17 cellular contexts compared by ENCODE assay signal in the genomic region with DNA sequence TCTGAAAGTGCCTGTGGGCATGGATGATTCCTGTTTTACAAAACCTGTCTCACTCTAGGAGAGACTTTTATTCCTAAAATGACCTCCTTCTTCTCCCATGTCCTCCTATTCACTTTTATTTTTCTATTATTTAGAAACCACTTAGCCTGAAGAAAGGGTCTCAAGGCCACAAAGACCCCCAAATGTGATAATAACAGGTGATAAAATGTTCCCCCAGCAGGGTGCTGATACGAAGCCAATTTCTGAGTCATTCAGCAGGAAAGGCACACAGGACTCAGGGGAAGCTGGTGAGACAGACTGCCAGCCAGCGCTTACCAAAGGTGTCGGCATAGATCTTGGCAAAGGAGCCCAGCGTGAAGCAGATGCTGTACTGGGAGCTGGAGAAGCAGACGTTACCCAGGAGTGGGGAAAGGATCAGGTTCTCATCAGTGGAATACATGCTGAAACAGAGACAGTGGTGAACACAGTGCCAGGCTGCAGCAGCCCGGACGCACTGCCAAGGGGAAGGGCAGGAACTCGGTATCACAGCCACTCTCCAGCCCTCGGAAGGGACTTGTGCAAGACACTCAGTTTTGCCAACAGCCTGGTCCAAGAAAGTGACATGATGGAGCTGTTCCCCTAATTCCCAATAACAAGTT. TPM values are rescaled to one million over a fixed set of nuclear protein-coding genes. Genes with fewer than 3 reads are reported as not detected.
A peak's percentile ranks its signal among the peaks of the same experiment; 100 is the strongest.
DNase-seq lines count a peak whose midpoint lies in the region; ATAC-seq and TF ChIP-seq lines count a peak whose summit lies in the region.
"Had no signal": no experiment of that assay in that cellular context is flagged by ENCODE, and none has a peak within 500 bp of the region (broad histone marks: within the 10 kb centered on the region; RNA-seq: fewer than 3 reads in every experiment).

No MANE protein-coding gene starts in this region.

- WGBS in suprapubic skin: 68% methylated on average over 9 of the region's 9 CpGs

- H3K27ac ChIP-seq in suprapubic skin: no peak overlapping the region
- H3K27ac ChIP-seq: colonic mucosa, HL-60, left lung had no signal

- H3K4me3 ChIP-seq in MG63: no peak overlapping the region
- no peak overlapping the region for H3K4me3 ChIP-seq in fibroblast of the aortic adventitia (ENCODE audit: low read depth, low read length)
- no peak overlapping the region for H3K4me3 ChIP-seq in suprapubic skin
- H3K4me3 ChIP-seq: colonic mucosa, left lung had no signal

- H3K9me3 ChIP-seq in MG63 (no peaks in the 10 kb centered on the region), suprapubic skin (no peaks in the 10 kb centered on the region)
- H3K9me3 ChIP-seq: colonic mucosa, left lung had no signal

- H3K9me3 Mint-ChIP-seq in stimulated activated naive B cell treated with anti-CD40 and anti-IgM and Interleukin-4, amounts not matched to agents 10 μg/mL and 1 μg/mL and 100 μg/mL, for 72 hours: no peaks in the 10 kb centered on the region
- no peaks in the 10 kb centered on the region for H3K9me3 Mint-ChIP-seq in natural killer cell treated with Interleukin-12 subunit alpha and Interleukin-12 subunit beta and Interleukin-15 and Interleukin-18, amount 100 ng/mL, for 72 hours
- H3K9me3 Mint-ChIP-seq: activated CD4-positive, alpha-beta memory T cell treated with anti-CD3 and anti-CD28 coated beads for 36 hours; CD4-positive, alpha-beta T cell; T-helper 1 cell treated with Interleukin-12 subunit alpha and Interleukin-12 subunit beta and Interleukin-4 antibody, amounts not matched to agents 30 μg/mL and 1 μg/mL, for 36 hours had no signal

- TF ChIP-seq CTCF in fibroblast of the aortic adventitia (IDR thresholded peaks at IDR 0.05; ENCODE audit: insufficient read depth, low read length) (no peak), suprapubic skin (IDR thresholded peaks at IDR 0.05) (no peak)

- no peaks in the 10 kb centered on the region for H3K27me3 Mint-ChIP-seq in stimulated activated naive B cell treated with anti-CD40 and anti-IgM and Interleukin-4, amounts not matched to agents 10 μg/mL and 1 μg/mL and 100 μg/mL, for 72 hours
- no peaks in the 10 kb centered on the region for H3K27me3 Mint-ChIP-seq in natural killer cell treated with Interleukin-12 subunit alpha and Interleukin-12 subunit beta and Interleukin-15 and Interleukin-18, amount 100 ng/mL, for 72 hours
- H3K27me3 Mint-ChIP-seq: activated CD4-positive, alpha-beta memory T cell treated with anti-CD3 and anti-CD28 coated beads for 36 hours; CD4-positive, alpha-beta T cell had no signal

- no peaks in the 10 kb centered on the region for H3K4me1 ChIP-seq in suprapubic skin
- H3K4me1 ChIP-seq: colonic mucosa, left lung had no signal

- H3K27me3 ChIP-seq in MG63: no peaks in the 10 kb centered on the region
- no peaks in the 10 kb centered on the region for H3K27me3 ChIP-seq in suprapubic skin
- H3K27me3 ChIP-seq: colonic mucosa, left lung had no signal

- H3K36me3 Mint-ChIP-seq in stimulated activated naive B cell treated with anti-CD40 and anti-IgM and Interleukin-4, amounts not matched to agents 10 μg/mL and 1 μg/mL and 100 μg/mL, for 72 hours: peaks cover 28 to 52% of the 10 kb centered on the region in 2 donors
- H3K36me3 Mint-ChIP-seq in natural killer cell treated with Interleukin-12 subunit alpha and Interleukin-12 subunit beta and Interleukin-15 and Interleukin-18, amount 100 ng/mL, for 72 hours: peaks cover 30% of the 10 kb centered on the region

- TF ChIP-seq EP300 in suprapubic skin (IDR thresholded peaks at IDR 0.05): no peak

- ATAC-seq in stimulated activated naive B cell treated with anti-CD40 and anti-IgM and Interleukin-4, amounts not matched to agents 10 μg/mL and 1 μg/mL and 100 μg/mL, for 72 hours (replicated peaks): no peak
- ATAC-seq in natural killer cell treated with Interleukin-12 subunit alpha and Interleukin-12 subunit beta and Interleukin-15 and Interleukin-18, amount 100 ng/mL, for 72 hours: no peak
- ATAC-seq: left lung had no signal

- no peak overlapping the region for H3K4me3 Mint-ChIP-seq in stimulated activated naive B cell treated with anti-CD40 and anti-IgM and Interleukin-4, amounts not matched to agents 10 μg/mL and 1 μg/mL and 100 μg/mL, for 72 hours
- no peak overlapping the region for H3K4me3 Mint-ChIP-seq in natural killer cell treated with Interleukin-12 subunit alpha and Interleukin-12 subunit beta and Interleukin-15 and Interleukin-18, amount 100 ng/mL, for 72 hours
- H3K4me3 Mint-ChIP-seq: activated CD4-positive, alpha-beta memory T cell treated with anti-CD3 and anti-CD28 coated beads for 36 hours; CD4-positive, alpha-beta T cell; T-helper 1 cell treated with Interleukin-12 subunit alpha and Interleukin-12 subunit beta and Interleukin-4 antibody, amounts not matched to agents 30 μg/mL and 1 μg/mL, for 36 hours had no signal

- DNase-seq in MG63 (peak; percentile 12), NCI-H345 treated with DMSO at 0.1 percent for 48 hours (lab: John Stamatoyannopoulos, UW; ENCODE audit: unreplicated experiment) (peak; percentile 94), fibroblast of the aortic adventitia (ENCODE audit: low read depth) (peak; percentile 10), suprapubic skin (ENCODE audit: low spot score in 2 of 2) (no peak), T1000 (lab: John Stamatoyannopoulos, UW) (no peak), erythroblast (lab: John Stamatoyannopoulos, UW) (no peak)
- DNase-seq in stimulated activated naive B cell treated with anti-CD40 and anti-IgM and Interleukin-4, amounts not matched to agents 10 μg/mL and 1 μg/mL and 100 μg/mL, for 72 hours: no peak
- DNase-seq in natural killer cell treated with Interleukin-12 subunit alpha and Interleukin-12 subunit beta and Interleukin-15 and Interleukin-18, amount 100 ng/mL, for 72 hours (ENCODE audit: low spot score): no peak
- DNase-seq: activated CD4-positive, alpha-beta memory T cell treated with anti-CD3 and anti-CD28 coated beads for 36 hours; CD4-positive, alpha-beta T cell; colonic mucosa; left lung; stimulated activated naive CD4-positive, alpha-beta T cell treated with Interleukin-2 at 50 U/mL for 16 hours had no signal

- no peak for TF ChIP-seq POLR2A in suprapubic skin (IDR thresholded peaks at IDR 0.05)
- no peak for TF ChIP-seq POLR2A in erythroblast (IDR thresholded peaks at IDR 0.05; ENCODE audit: low read length)

- peak overlapping the region; percentile 9 for H3K27ac Mint-ChIP-seq in stimulated activated naive B cell treated with anti-CD40 and anti-IgM and Interleukin-4, amounts not matched to agents 10 μg/mL and 1 μg/mL and 100 μg/mL, for 72 hours
- no peak overlapping the region for H3K27ac Mint-ChIP-seq in natural killer cell treated with Interleukin-12 subunit alpha and Interleukin-12 subunit beta and Interleukin-15 and Interleukin-18, amount 100 ng/mL, for 72 hours
- H3K27ac Mint-ChIP-seq: activated CD4-positive, alpha-beta memory T cell treated with anti-CD3 and anti-CD28 coated beads for 36 hours; CD4-positive, alpha-beta T cell; T-helper 1 cell treated with Interleukin-12 subunit alpha and Interleukin-12 subunit beta and Interleukin-4 antibody, amounts not matched to agents 30 μg/mL and 1 μg/mL, for 36 hours had no signal

- H3K36me3 ChIP-seq in MG63 (peaks cover 88% of the 10 kb centered on the region), suprapubic skin (peaks cover 96% of the 10 kb centered on the region)
- H3K36me3 ChIP-seq: colonic mucosa had no signal

- H3K4me1 Mint-ChIP-seq in stimulated activated naive B cell treated with anti-CD40 and anti-IgM and Interleukin-4, amounts not matched to agents 10 μg/mL and 1 μg/mL and 100 μg/mL, for 72 hours: no peaks in the 10 kb centered on the region
- no peaks in the 10 kb centered on the region for H3K4me1 Mint-ChIP-seq in natural killer cell treated with Interleukin-12 subunit alpha and Interleukin-12 subunit beta and Interleukin-15 and Interleukin-18, amount 100 ng/mL, for 72 hours (ENCODE audit: low read depth in 2 of 2)

RNA-seq across cellular contexts. Expression of gene HIGD1B, which starts 24.6 kb away (rescaled TPM):
- not detected in 2 replicates for total RNA-seq in MG63 (2014; rRNA removed; shearing (Covaris generic); ENCODE audit: low replicate concordance)
- not detected in 2 replicates for total RNA-seq in fibroblast of the aortic adventitia (ENCODE audit: low replicate concordance)
- not detected for total RNA-seq in natural killer cell treated with Interleukin-12 subunit alpha and Interleukin-12 subunit beta and Interleukin-15 and Interleukin-18, amount 100 ng/mL, for 72 hours
- total RNA-seq in suprapubic skin: not detected
- total RNA-seq: activated CD4-positive, alpha-beta memory T cell treated with anti-CD3 and anti-CD28 coated beads for 36 hours; CD4-positive, alpha-beta T cell; M059J; osteoblast had no signal

RNA-seq across cellular contexts. Expression of gene EFTUD2, which starts 27.0 kb away (rescaled TPM):
- total RNA-seq in MG63 (2014; rRNA removed; shearing (Covaris generic); ENCODE audit: low replicate concordance): 156 and 179 TPM in 2 replicates
- total RNA-seq in fibroblast of the aortic adventitia (ENCODE audit: low replicate concordance) (79.9 and 81.2 TPM in 2 replicates), suprapubic skin (100 to 1,000 TPM in 2 of 4 donors, 10 to 100 TPM in 2; 46.6 to 114 (median 94.7) TPM)
- 100 to 1,000 TPM; 192 to 232 TPM for total RNA-seq in natural killer cell treated with Interleukin-12 subunit alpha and Interleukin-12 subunit beta and Interleukin-15 and Interleukin-18, amount 100 ng/mL, for 72 hours

RNA-seq across cellular contexts. Expression of gene GJC1, which starts 42.2 kb away (rescaled TPM):
- 15.4 and 60.0 TPM in 2 replicates for total RNA-seq in MG63 (2014; rRNA removed; shearing (Covaris generic); ENCODE audit: low replicate concordance)
- total RNA-seq in fibroblast of the aortic adventitia (ENCODE audit: low replicate concordance) (4.5 and 21.1 TPM in 2 replicates), suprapubic skin (1 to 10 TPM; 1.1 to 7.8 (median 1.9) TPM)
- total RNA-seq in natural killer cell treated with Interleukin-12 subunit alpha and Interleukin-12 subunit beta and Interleukin-15 and Interleukin-18, amount 100 ng/mL, for 72 hours: 1 to 10 TPM; 1.4 to 2.5 TPM
- total RNA-seq: CD4-positive, alpha-beta T cell had no signal

RNA-seq across cellular contexts. Expression of gene GFAP, which starts 43.0 kb away (rescaled TPM):
- total RNA-seq in MG63 (2014; rRNA removed; shearing (Covaris generic); ENCODE audit: low replicate concordance): 5.0 TPM in 1 of 2 replicates, not detected in the other
- not detected in 2 replicates for total RNA-seq in fibroblast of the aortic adventitia (ENCODE audit: low replicate concordance)
- not detected for total RNA-seq in natural killer cell treated with Interleukin-12 subunit alpha and Interleukin-12 subunit beta and Interleukin-15 and Interleukin-18, amount 100 ng/mL, for 72 hours
- total RNA-seq in suprapubic skin: 1 to 10 TPM in 1 of 4 donors, under 1 TPM in 1, not detected in 2; 0.72 to 5.9 TPM
- total RNA-seq: activated CD4-positive, alpha-beta memory T cell treated with anti-CD3 and anti-CD28 coated beads for 36 hours; CD4-positive, alpha-beta T cell; M059J had no signal

Comparison
In these comparisons a context has a peak if more than half of its experiments do, and no peak if none do; other contexts are left out.
1. DNase-seq: peak in MG63 (single experiment), NCI-H345 treated with DMSO at 0.1 percent for 48 hours (single experiment) and fibroblast of the aortic adventitia (single experiment); none in stimulated activated naive B cell treated with anti-CD40 and anti-IgM and Interleukin-4, amounts not matched to agents 10 μg/mL and 1 μg/mL and 100 μg/mL, for 72 hours (single experiment), natural killer cell treated with Interleukin-12 subunit alpha and Interleukin-12 subunit beta and Interleukin-15 and Interleukin-18, amount 100 ng/mL, for 72 hours (single experiment), suprapubic skin (0 of 2), T1000 (single experiment) and erythroblast (0 of 2).